ENCODE assay signal across 8 cellular contexts in the genomic region with DNA sequence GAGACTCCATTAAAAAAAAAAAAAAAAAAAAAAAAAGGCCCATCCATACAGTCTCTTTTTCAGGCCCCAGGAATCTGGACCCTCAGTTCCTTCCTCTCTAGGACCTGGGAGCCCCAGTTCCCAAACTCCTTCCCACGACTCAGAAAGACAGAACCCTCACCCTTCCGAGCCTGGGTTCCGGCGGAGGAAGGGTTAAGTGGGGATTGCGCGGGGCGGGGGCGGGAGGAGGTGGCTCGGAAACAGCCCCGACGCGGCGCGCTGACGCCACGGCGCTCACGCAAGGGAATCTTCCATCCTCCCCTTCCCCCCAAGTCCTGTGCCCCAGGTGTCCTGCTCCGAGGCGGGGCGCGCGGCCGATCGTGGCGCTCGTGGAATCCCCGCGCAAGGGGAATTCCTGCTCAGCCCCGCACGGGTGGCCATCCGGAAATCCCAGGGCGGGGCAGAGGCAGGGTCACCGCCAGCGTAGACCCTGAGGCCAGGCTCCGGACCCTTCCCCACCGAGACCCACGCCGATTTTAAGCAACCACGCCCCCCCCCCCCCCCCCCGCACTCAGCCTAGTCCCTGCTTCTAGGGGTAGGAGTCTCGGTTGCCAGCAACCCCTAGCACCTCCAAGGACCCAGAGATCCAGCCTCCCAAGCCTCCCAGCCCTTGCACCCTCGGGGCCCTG. TPM values are rescaled to one million over a fixed set of nuclear protein-coding genes. Genes with fewer than 3 reads are reported as not detected.
A peak's percentile ranks its signal among the peaks of the same experiment; 100 is the strongest.
DNase-seq lines count a peak whose midpoint lies in the region; ATAC-seq and TF ChIP-seq lines count a peak whose summit lies in the region.

No MANE protein-coding gene starts in this region.

- peak overlapping the region; percentile 94 for H3K4me3 Mint-ChIP-seq in activated CD4-positive, alpha-beta T cell treated with anti-CD3 and anti-CD28 coated beads, Interleukin-2, amount 10 ng/mL, durations not matched to agents 7 days and 5 days

- peak overlapping the region; percentile 97 for H3K27ac Mint-ChIP-seq in activated CD4-positive, alpha-beta T cell treated with anti-CD3 and anti-CD28 coated beads, Interleukin-2, amount 10 ng/mL, durations not matched to agents 7 days and 5 days

- H3K4me3 ChIP-seq in colonic mucosa: peak overlapping the region; percentile 46

- intact Hi-C loops in colonic mucosa (cut with DNase I) (loop anchor here (5.0 kb wide), 1 partner anchor 33 kb away; no protein-coding TSS in a partner anchor), left colon (cut with DNase I, micrococcal nuclease) (loop anchor here in 1 of 2 donors (2.0 kb wide), 1 partner anchor 31 kb away; no protein-coding TSS in a partner anchor)

- no peaks in the 10 kb centered on the region for H3K27me3 Mint-ChIP-seq in activated CD4-positive, alpha-beta T cell treated with anti-CD3 and anti-CD28 coated beads, Interleukin-2, amount 10 ng/mL, durations not matched to agents 7 days and 5 days

- no peaks in the 10 kb centered on the region for H3K9me3 Mint-ChIP-seq in activated CD4-positive, alpha-beta T cell treated with anti-CD3 and anti-CD28 coated beads, Interleukin-2, amount 10 ng/mL, durations not matched to agents 7 days and 5 days

- CTCF ChIA-PET in activated CD4-positive, alpha-beta T cell treated with anti-CD3 and anti-CD28 coated beads, Interleukin-2, amount 10 ng/mL, durations not matched to agents 7 days and 5 days (lab: Charles Lee): no interaction called here

- H3K36me3 ChIP-seq in colonic mucosa: no peaks in the 10 kb centered on the region

- TF ChIP-seq CTCF in colonic mucosa (IDR thresholded peaks at IDR 0.05): no peak

- DNase-seq in SIG-M5 treated with dmso at 0.1 percent for 504 hours (lab: John Stamatoyannopoulos, UW; ENCODE audit: unreplicated experiment) (peak; percentile 81), SIG-M5 (lab: John Stamatoyannopoulos, UW) (no peak), NCI-H460 (ENCODE audit: extremely low read depth, low read depth) (peak; percentile 65), colonic mucosa (peak; percentile 87), left colon (peak; percentile 87 to 91)
- peak; percentile 89 for DNase-seq in activated CD4-positive, alpha-beta T cell treated with anti-CD3 and anti-CD28 coated beads, Interleukin-2, amount 10 ng/mL, durations not matched to agents 7 days and 5 days
- DNase-seq in stimulated activated CD4-positive, alpha-beta T cell treated with anti-CD3 and anti-CD28 coated beads, Interleukin-1b, Interleukin-23, amount 100 ng/mL, for 24 hours (ENCODE audit: low read depth in 4 of 4, low spot score in 1 of 4): peak; percentile 69 to 84 (median 76)

- peaks cover 53% of the 10 kb centered on the region for H3K4me1 Mint-ChIP-seq in activated CD4-positive, alpha-beta T cell treated with anti-CD3 and anti-CD28 coated beads, Interleukin-2, amount 10 ng/mL, durations not matched to agents 7 days and 5 days

- H3K4me1 ChIP-seq in colonic mucosa: peaks cover 3% of the 10 kb centered on the region

- ATAC-seq in HG03159 (IDR thresholded peaks at IDR 0.05; ENCODE audit: unreplicated experiment) (peak; percentile 39), left colon (peak; percentile 92)

- POLR2A ChIA-PET in activated CD4-positive, alpha-beta T cell treated with anti-CD3 and anti-CD28 coated beads, Interleukin-2, amount 10 ng/mL, durations not matched to agents 7 days and 5 days (lab: Charles Lee): no interaction called here

- H3K9ac ChIP-seq in colonic mucosa (ENCODE audit: low read depth in 2 of 2, low read length in 2 of 2): peak overlapping the region; percentile 89 to 91

- H3K36me3 Mint-ChIP-seq in activated CD4-positive, alpha-beta T cell treated with anti-CD3 and anti-CD28 coated beads, Interleukin-2, amount 10 ng/mL, durations not matched to agents 7 days and 5 days (ENCODE audit: low read depth): peaks cover 44% of the 10 kb centered on the region

- H3K27ac ChIP-seq in colonic mucosa: peak overlapping the region; percentile 89

- no peaks in the 10 kb centered on the region for H3K27me3 ChIP-seq in colonic mucosa

- H3K9me3 ChIP-seq in colonic mucosa: no peaks in the 10 kb centered on the region

RNA-seq across cellular contexts. Expression of a gene that starts 0.7 kb away (rescaled TPM):
- total RNA-seq in NCI-H460 (2014; rRNA removed; shearing (Covaris generic)): 4.3 and 5.1 TPM in 2 replicates
- polyA plus RNA-seq in NCI-H460 (2014; cell fraction: nucleus; rRNA removed): 21.1 and 31.2 TPM in 2 replicates
- total RNA-seq in activated CD4-positive, alpha-beta T cell treated with anti-CD3 and anti-CD28 coated beads, Interleukin-2, amount 10 ng/mL, durations not matched to agents 7 days and 5 days: 10 to 100 TPM; 36.9 to 47.5 TPM
- total RNA-seq in colonic mucosa (10 to 100 TPM in 1 of 2 donors, 1 to 10 TPM in 1; 8.6 to 11.2 TPM), left colon (10 to 100 TPM; 10.0 to 10.1 TPM)

RNA-seq across cellular contexts. Expression of a gene that starts 2.6 kb away (rescaled TPM):
- total RNA-seq in NCI-H460 (2014; rRNA removed; shearing (Covaris generic)): not detected in 2 replicates
- not detected in 2 replicates for polyA plus RNA-seq in NCI-H460 (2014; cell fraction: nucleus; rRNA removed)
- 100 to 1,000 TPM; 117 to 137 TPM for total RNA-seq in activated CD4-positive, alpha-beta T cell treated with anti-CD3 and anti-CD28 coated beads, Interleukin-2, amount 10 ng/mL, durations not matched to agents 7 days and 5 days
- total RNA-seq in colonic mucosa: 1 to 10 TPM; 2.4 to 4.8 TPM
- 1 to 10 TPM; 1.0 to 6.1 TPM for total RNA-seq in left colon

RNA-seq across cellular contexts. Expression of a gene that starts 8.4 kb away (rescaled TPM):
- 0.64 TPM in 1 of 2 replicates, not detected in the other for total RNA-seq in NCI-H460 (2014; rRNA removed; shearing (Covaris generic))
- not detected in 2 replicates for polyA plus RNA-seq in NCI-H460 (2014; cell fraction: nucleus; rRNA removed)
- total RNA-seq in activated CD4-positive, alpha-beta T cell treated with anti-CD3 and anti-CD28 coated beads, Interleukin-2, amount 10 ng/mL, durations not matched to agents 7 days and 5 days: not detected
- total RNA-seq in colonic mucosa (10 to 100 TPM; 10.4 to 32.8 TPM), left colon (10 to 100 TPM in 1 of 2 donors, 1 to 10 TPM in 1; 8.2 to 41.3 TPM)

RNA-seq across cellular contexts. Expression of a gene that starts 31.3 kb away (rescaled TPM):
- 12.2 and 19.5 TPM in 2 replicates for total RNA-seq in NCI-H460 (2014; rRNA removed; shearing (Covaris generic))
- polyA plus RNA-seq in NCI-H460 (2014; cell fraction: nucleus; rRNA removed): 10.0 and 16.8 TPM in 2 replicates
- under 1 TPM; 0.42 to 0.79 TPM for total RNA-seq in activated CD4-positive, alpha-beta T cell treated with anti-CD3 and anti-CD28 coated beads, Interleukin-2, amount 10 ng/mL, durations not matched to agents 7 days and 5 days
- 1 to 10 TPM; 2.6 to 3.7 TPM for total RNA-seq in colonic mucosa
- total RNA-seq in left colon: 1 to 10 TPM; 1.8 to 4.7 TPM

RNA-seq across cellular contexts. Expression of a gene that starts 36.5 kb away (rescaled TPM):
- total RNA-seq in NCI-H460 (2014; rRNA removed; shearing (Covaris generic)): 3.5 and 6.1 TPM in 2 replicates
- polyA plus RNA-seq in NCI-H460 (2014; cell fraction: nucleus; rRNA removed): 2.2 and 2.7 TPM in 2 replicates
- total RNA-seq in activated CD4-positive, alpha-beta T cell treated with anti-CD3 and anti-CD28 coated beads, Interleukin-2, amount 10 ng/mL, durations not matched to agents 7 days and 5 days: 10 to 100 TPM; 12.3 to 13.5 TPM
- total RNA-seq in colonic mucosa (10 to 100 TPM; 10.0 to 17.4 TPM), left colon (10 to 100 TPM; 12.5 to 14.7 TPM)

Comparison
In these comparisons a context has a peak if more than half of its experiments do, and no peak if none do; other contexts are left out.
1. RNA of a gene that starts 2.6 kb away (total RNA-seq): 117 to 137 TPM in activated CD4-positive, alpha-beta T cell treated with anti-CD3 and anti-CD28 coated beads, Interleukin-2, amount 10 ng/mL, durations not matched to agents 7 days and 5 days; 1.0 to 6.1 TPM in left colon, 2.4 to 4.8 TPM in colonic mucosa and not detected in NCI-H460; every median in the first group is over 10 times any median in the second.